16 cellular contexts compared by ENCODE assay signal in genomic region chr11:114639440-114639839, GRCh38. TPM values are rescaled to one million over a fixed set of nuclear protein-coding genes. Genes with fewer than 3 reads are reported as not detected.
"Had no signal": no experiment of that assay in that cellular context is flagged by ENCODE, and none has a peak within 500 bp of the region (broad histone marks: within the 10 kb centered on the region; RNA-seq: fewer than 3 reads in every experiment).

No MANE protein-coding gene starts in this region.

RNA-seq across cellular contexts. Expression of gene NXPE2, which starts 38.9 kb away (rescaled TPM):
- total RNA-seq: natural killer cell, pulmonary artery endothelial cell, thoracic aorta, thyroid gland, vagina had no signal
- polyA plus RNA-seq: neural cell, stomach had no signal

RNA-seq across cellular contexts. Expression of gene NXPE4, which starts 43.9 kb away (rescaled TPM):
- total RNA-seq: natural killer cell, occipital lobe, osteoblast, ovary, posterior vena cava, pulmonary artery endothelial cell, right atrium auricular region, sciatic nerve, temporal lobe, thoracic aorta, thyroid gland, tibial nerve, ureter, vagina had no signal
- polyA plus RNA-seq: neural cell, stomach had no signal
